20 cellular contexts compared by ENCODE assay signal in the genomic region with DNA sequence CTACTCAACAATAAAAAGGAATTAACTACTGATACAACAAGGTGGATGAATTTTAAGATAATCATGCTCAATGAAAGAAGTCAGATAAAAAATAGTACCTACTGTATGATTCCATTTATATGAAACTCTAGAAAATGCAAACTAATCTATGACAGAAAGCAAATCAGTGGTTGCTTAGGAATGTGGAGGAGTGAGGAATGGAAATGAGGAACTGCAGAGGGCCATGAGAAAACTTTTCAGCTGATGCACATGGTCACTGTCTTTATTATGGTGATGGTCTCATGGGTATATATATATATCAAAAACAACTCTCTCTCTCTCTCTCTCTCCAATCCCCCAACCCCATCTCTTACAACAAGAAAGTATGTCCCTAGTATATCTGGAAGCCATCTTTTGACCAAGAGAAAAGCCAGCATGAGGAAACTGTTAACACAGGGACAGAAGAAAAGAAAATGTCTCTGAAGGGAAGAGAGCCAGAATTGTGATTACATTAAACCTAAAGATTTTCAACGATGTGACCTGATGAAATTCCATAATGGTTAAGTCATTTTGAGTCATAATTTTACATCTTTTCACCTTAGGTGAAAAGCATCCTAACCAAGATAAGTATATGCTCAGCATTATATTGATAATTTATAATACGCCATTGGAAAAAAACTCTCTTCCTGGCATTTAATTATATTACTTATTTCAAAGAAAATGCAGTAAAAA.
"Had no signal": no experiment of that assay in that cellular context is flagged by ENCODE, and none has a peak within 500 bp of the region (broad histone marks: within the 10 kb centered on the region; RNA-seq: fewer than 3 reads in every experiment).

No MANE protein-coding gene starts in this region.

- ATAC-seq: left cardiac atrium, psoas muscle, right cardiac atrium had no signal

- H3K9me3 Mint-ChIP-seq: stimulated activated naive CD8-positive, alpha-beta T cell treated with anti-CD3 and anti-CD28 coated beads, Interleukin-15, Interleukin-2, amounts not matched to agents 100 ng/mL and 50 ng/mL, for 24 hours had no signal

- H3K9me3 ChIP-seq: ovary, psoas muscle, tibial nerve had no signal

- H3K4me3 ChIP-seq: ovary, psoas muscle, tibial nerve had no signal

- H3K4me1 ChIP-seq: psoas muscle had no signal

- H3K4me3 Mint-ChIP-seq: stimulated activated naive CD8-positive, alpha-beta T cell treated with anti-CD3 and anti-CD28 coated beads, Interleukin-15, Interleukin-2, amounts not matched to agents 100 ng/mL and 50 ng/mL, for 24 hours had no signal

- H3K36me3 ChIP-seq: ovary, tibial nerve had no signal

- H3K36me3 Mint-ChIP-seq: naive thymus-derived CD8-positive, alpha-beta T cell had no signal

- H3K27me3 Mint-ChIP-seq: naive thymus-derived CD8-positive, alpha-beta T cell; stimulated activated naive CD8-positive, alpha-beta T cell treated with anti-CD3 and anti-CD28 coated beads, Interleukin-15, Interleukin-2, amounts not matched to agents 100 ng/mL and 50 ng/mL, for 24 hours had no signal

- FAIRE-seq: frontal cortex, small intestine, urothelium cell line had no signal

- DNase-seq: activated CD8-positive, alpha-beta memory T cell treated with anti-CD3 and anti-CD28 coated beads for 24 hours; activated CD8-positive, alpha-beta memory T cell treated with anti-CD3 and anti-CD28 coated beads, Interleukin-2, amount 50 U/mL, for 48 hours; activated effector memory CD4-positive, alpha-beta T cell treated with Interleukin-2 at 50 U/mL for 16 hours; activated naive CD4-positive, alpha-beta T cell treated with anti-CD3 and anti-CD28 coated beads, Interleukin-2, amount 50 U/mL, for 16 hours; activated T-cell treated with anti-CD3 and anti-CD28 coated beads, Interleukin-2, amount 50 U/mL, for 48 hours; dermis blood vessel endothelial cell; left cardiac atrium; mesenchymal stem cell; naive thymus-derived CD8-positive, alpha-beta T cell; ovary; psoas muscle; right cardiac atrium; small intestine; stimulated activated CD4-positive, alpha-beta T cell treated with anti-CD3 and anti-CD28 coated beads, Interleukin-15, amount 100 ng/mL, for 24 hours; stimulated activated CD4-positive, alpha-beta T cell treated with anti-CD3 and anti-CD28 coated beads, Interleukin-2, amount 100 ng/mL, for 48 hours had no signal

- H3K27ac ChIP-seq: epithelial cell of prostate, ovary, psoas muscle, tibial nerve had no signal

- H3K27me3 ChIP-seq: ovary, tibial nerve had no signal
